ENCODE assay signal across 8 cellular contexts in the genomic region with DNA sequence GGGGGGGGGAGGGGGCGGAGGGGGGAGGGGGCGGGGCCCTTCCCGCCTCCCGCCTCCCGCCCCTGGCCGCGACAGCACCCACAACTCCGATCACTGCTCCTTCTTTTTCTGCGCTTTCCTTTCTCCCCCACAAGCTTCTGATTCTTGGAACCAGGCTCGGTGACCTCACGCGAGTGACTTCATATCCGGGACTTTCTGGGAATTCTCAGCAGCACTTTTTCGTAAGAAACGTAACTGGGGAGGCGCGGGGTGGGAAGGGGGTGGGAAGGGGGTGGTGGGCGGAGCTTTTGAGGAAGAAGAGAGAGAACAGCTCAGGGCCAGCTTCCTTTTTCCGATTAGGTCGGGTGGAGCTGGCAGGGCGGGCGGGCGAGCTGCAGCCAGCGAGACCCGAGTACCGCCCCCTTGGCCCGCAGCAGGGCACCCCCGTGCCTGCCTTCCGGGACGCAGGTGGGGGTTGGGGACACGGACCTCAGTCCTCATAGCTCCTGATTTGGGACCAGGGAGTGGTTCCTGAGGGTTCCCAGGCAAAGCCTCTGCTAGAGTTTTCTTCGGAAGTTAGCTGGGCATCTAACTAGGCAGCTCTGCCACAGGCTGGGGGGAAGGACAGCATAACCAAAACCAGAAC. TPM values are rescaled to one million over a fixed set of nuclear protein-coding genes. Genes with fewer than 3 reads are reported as not detected.
DNase-seq lines count a peak whose midpoint lies in the region; TF ChIP-seq lines count a peak whose summit lies in the region.

No MANE protein-coding gene starts in this region.

- H3K27ac ChIP-seq in HUES6 (ENCODE audit: low read depth, low read length) (no peak overlapping the region; the same call in 1 of the 2 replicates), SJCRH30 (peak overlapping the region; percentile 97)

- H3K9ac ChIP-seq in HUES6 (ENCODE audit: low read length), result peak overlapping the region; percentile 67

- H3K9me3 ChIP-seq in HUES6 (ENCODE audit: control insufficient read depth, insufficient read depth, low read depth, low read length), result 0 out of 2 replicates have a peak, but pooled peaks cover 3% of the 10 kb centered on the region
- no peaks in the 10 kb centered on the region for H3K9me3 ChIP-seq in SJCRH30 (replicated peaks)

- H3K36me3 ChIP-seq in HUES6 (ENCODE audit: control insufficient read depth, insufficient read depth, low read length) (no peaks in the 10 kb centered on the region), SJCRH30 (no peaks in the 10 kb centered on the region)

- no peak for TF ChIP-seq CTCF in neural crest cell (conservative IDR thresholded peaks at IDR 0.05)

- H3K27me3 Mint-ChIP-seq in neural crest cell (ENCODE audit: low read depth), result peaks cover 21% of the 10 kb centered on the region
- H3K27me3 Mint-ChIP-seq in stimulated activated naive CD8-positive, alpha-beta T cell treated with anti-CD3 and anti-CD28 coated beads, Interleukin-15, Interleukin-2, amounts not matched to agents 100 ng/mL and 50 ng/mL, for 24 hours, result no peaks in the 10 kb centered on the region

- peaks cover 4% of the 10 kb centered on the region for H3K9me3 Mint-ChIP-seq in neural crest cell
- H3K9me3 Mint-ChIP-seq in stimulated activated naive CD8-positive, alpha-beta T cell treated with anti-CD3 and anti-CD28 coated beads, Interleukin-15, Interleukin-2, amounts not matched to agents 100 ng/mL and 50 ng/mL, for 24 hours, result no peaks in the 10 kb centered on the region

- H3K4me3 Mint-ChIP-seq in neural crest cell, result peak overlapping the region; percentile 78
- peak overlapping the region; percentile 64 for H3K4me3 Mint-ChIP-seq in stimulated activated naive CD8-positive, alpha-beta T cell treated with anti-CD3 and anti-CD28 coated beads, Interleukin-15, Interleukin-2, amounts not matched to agents 100 ng/mL and 50 ng/mL, for 24 hours

- DNase-seq in NCI-H1417 (lab: John Stamatoyannopoulos, UW), result peak in 2 of 3 experiments; percentile 49 to 71
- no peak for DNase-seq in NCI-H1417 treated with DMSO at 0.1 percent for 48 hours (lab: John Stamatoyannopoulos, UW)
- DNase-seq in SJCRH30, result peak; percentile 82 to 87
- peak; percentile 67 for DNase-seq in activated naive CD4-positive, alpha-beta T cell treated with Interleukin-2 at 50 U/mL for 16 hours
- peak; percentile 61 for DNase-seq in foreskin melanocyte
- DNase-seq in neural crest cell (ENCODE audit: low read depth, low spot score), result peak; percentile 52

- H3K27me3 ChIP-seq in HUES6 (ENCODE audit: control insufficient read depth, insufficient read depth, low read length) (peaks cover 18% of the 10 kb centered on the region), SJCRH30 (no peaks in the 10 kb centered on the region)

- H3K4me3 ChIP-seq in HUES6 (ENCODE audit: low read depth, low read length), result peak overlapping the region; percentile 67
- H3K4me3 ChIP-seq in SJCRH30, result peak overlapping the region; percentile 61

- H3K4me1 ChIP-seq in HUES6 (ENCODE audit: control insufficient read depth, insufficient read depth, low read length) (peaks cover 37% of the 10 kb centered on the region), SJCRH30 (peaks cover 29% of the 10 kb centered on the region)

- H3K27ac Mint-ChIP-seq in neural crest cell (ENCODE audit: unreplicated experiment), result peak overlapping the region; percentile 91
- H3K27ac Mint-ChIP-seq in stimulated activated naive CD8-positive, alpha-beta T cell treated with anti-CD3 and anti-CD28 coated beads, Interleukin-15, Interleukin-2, amounts not matched to agents 100 ng/mL and 50 ng/mL, for 24 hours, result peak overlapping the region; percentile 75

- H3K36me3 Mint-ChIP-seq in neural crest cell (ENCODE audit: low read depth), result no peaks in the 10 kb centered on the region
- H3K36me3 Mint-ChIP-seq in stimulated activated naive CD8-positive, alpha-beta T cell treated with anti-CD3 and anti-CD28 coated beads, Interleukin-15, Interleukin-2, amounts not matched to agents 100 ng/mL and 50 ng/mL, for 24 hours (ENCODE audit: low read depth), result no peaks in the 10 kb centered on the region

- H3K4me1 Mint-ChIP-seq in neural crest cell, result peaks cover 53% of the 10 kb centered on the region
- peaks cover 53% of the 10 kb centered on the region for H3K4me1 Mint-ChIP-seq in stimulated activated naive CD8-positive, alpha-beta T cell treated with anti-CD3 and anti-CD28 coated beads, Interleukin-15, Interleukin-2, amounts not matched to agents 100 ng/mL and 50 ng/mL, for 24 hours (ENCODE audit: low read depth)

RNA-seq across cellular contexts. Expression of a gene that starts 14.6 kb away (rescaled TPM):
- total RNA-seq in SJCRH30 (2014; rRNA removed; shearing (Covaris generic)), result 0.61 and 0.91 TPM in 2 replicates
- total RNA-seq in neural crest cell, result not detected in 2 replicates

RNA-seq across cellular contexts. Expression of a gene that starts 24.4 kb away (rescaled TPM):
- total RNA-seq in SJCRH30 (2014; rRNA removed; shearing (Covaris generic)), result 4.4 TPM in 2 replicates
- total RNA-seq in neural crest cell, result 2.4 TPM in 2 replicates
